ENCODE assay signal across 1 cellular context in the genomic region with DNA sequence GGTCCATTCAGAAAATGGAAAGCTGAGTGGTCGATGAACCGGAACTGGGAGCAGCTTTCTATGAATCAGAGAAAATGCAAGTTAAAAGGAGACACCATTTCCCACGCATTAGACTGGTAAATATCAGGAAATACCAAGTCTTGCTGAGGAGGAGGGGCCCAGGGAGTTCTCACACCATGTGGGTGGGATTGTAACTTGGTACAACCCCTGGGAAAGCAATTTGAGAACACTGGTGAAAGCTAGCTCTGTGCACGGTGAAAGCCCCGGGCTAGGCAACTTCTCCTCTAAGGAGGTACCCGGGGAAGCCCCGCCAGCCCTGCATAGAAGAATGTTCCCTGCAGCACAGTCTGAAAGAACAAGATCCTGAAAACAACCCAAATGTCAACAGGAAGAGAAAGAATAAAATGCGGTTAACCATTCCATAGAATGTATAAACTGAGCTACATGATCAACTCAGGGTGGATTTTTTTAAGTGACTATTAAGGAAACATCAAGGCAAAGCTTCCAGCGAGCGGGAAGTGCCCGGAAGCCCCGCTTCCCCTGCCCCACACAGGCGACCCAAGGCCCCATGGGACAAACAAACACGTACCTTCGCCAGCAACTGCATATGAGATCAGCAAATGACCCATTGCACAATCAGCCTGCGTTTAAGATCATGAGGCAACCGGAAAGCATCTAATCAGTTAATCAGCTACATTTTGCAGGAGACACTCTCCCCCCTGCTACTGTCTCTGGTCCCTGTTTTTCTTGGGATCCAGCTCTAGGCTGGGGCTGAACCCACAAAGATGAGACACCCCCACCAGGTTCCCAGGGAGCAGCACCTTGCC.
TF ChIP-seq lines count a peak whose summit lies in the region.

No MANE protein-coding gene starts in this region.

TF ChIP-seq in GM23338, 12 proteins besides CTCF, POLR2A, EP300 and RAD21 (continued from another document):
- TF ChIP-seq, protein P1, sequence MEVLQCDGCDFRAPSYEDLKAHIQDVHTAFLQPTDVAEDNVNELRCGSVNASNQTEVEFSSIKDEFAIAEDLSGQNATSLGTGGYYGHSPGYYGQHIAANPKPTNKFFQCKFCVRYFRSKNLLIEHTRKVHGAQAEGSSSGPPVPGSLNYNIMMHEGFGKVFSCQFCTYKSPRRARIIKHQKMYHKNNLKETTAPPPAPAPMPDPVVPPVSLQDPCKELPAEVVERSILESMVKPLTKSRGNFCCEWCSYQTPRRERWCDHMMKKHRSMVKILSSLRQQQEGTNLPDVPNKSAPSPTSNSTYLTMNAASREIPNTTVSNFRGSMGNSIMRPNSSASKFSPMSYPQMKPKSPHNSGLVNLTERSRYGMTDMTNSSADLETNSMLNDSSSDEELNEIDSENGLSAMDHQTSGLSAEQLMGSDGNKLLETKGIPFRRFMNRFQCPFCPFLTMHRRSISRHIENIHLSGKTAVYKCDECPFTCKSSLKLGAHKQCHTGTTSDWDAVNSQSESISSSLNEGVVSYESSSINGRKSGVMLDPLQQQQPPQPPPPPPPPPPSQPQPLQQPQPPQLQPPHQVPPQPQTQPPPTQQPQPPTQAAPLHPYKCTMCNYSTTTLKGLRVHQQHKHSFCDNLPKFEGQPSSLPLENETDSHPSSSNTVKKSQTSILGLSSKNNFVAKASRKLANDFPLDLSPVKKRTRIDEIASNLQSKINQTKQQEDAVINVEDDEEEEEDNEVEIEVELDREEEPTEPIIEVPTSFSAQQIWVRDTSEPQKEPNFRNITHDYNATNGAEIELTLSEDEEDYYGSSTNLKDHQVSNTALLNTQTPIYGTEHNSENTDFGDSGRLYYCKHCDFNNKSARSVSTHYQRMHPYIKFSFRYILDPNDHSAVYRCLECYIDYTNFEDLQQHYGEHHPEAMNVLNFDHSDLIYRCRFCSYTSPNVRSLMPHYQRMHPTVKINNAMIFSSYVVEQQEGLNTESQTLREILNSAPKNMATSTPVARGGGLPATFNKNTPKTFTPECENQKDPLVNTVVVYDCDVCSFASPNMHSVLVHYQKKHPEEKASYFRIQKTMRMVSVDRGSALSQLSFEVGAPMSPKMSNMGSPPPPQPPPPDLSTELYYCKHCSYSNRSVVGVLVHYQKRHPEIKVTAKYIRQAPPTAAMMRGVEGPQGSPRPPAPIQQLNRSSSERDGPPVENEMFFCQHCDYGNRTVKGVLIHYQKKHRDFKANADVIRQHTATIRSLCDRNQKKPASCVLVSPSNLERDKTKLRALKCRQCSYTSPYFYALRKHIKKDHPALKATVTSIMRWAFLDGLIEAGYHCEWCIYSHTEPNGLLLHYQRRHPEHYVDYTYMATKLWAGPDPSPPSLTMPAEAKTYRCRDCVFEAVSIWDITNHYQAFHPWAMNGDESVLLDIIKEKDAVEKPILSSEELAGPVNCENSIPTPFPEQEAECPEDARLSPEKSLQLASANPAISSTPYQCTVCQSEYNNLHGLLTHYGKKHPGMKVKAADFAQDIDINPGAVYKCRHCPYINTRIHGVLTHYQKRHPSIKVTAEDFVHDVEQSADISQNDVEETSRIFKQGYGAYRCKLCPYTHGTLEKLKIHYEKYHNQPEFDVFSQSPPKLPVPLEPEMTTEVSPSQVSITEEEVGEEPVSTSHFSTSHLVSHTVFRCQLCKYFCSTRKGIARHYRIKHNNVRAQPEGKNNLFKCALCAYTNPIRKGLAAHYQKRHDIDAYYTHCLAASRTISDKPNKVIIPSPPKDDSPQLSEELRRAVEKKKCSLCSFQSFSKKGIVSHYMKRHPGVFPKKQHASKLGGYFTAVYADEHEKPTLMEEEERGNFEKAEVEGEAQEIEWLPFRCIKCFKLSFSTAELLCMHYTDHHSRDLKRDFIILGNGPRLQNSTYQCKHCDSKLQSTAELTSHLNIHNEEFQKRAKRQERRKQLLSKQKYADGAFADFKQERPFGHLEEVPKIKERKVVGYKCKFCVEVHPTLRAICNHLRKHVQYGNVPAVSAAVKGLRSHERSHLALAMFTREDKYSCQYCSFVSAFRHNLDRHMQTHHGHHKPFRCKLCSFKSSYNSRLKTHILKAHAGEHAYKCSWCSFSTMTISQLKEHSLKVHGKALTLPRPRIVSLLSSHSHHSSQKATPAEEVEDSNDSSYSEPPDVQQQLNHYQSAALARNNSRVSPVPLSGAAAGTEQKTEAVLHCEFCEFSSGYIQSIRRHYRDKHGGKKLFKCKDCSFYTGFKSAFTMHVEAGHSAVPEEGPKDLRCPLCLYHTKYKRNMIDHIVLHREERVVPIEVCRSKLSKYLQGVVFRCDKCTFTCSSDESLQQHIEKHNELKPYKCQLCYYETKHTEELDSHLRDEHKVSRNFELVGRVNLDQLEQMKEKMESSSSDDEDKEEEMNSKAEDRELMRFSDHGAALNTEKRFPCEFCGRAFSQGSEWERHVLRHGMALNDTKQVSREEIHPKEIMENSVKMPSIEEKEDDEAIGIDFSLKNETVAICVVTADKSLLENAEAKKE (CRISPR knock-in tag; IDR thresholded peaks at IDR 0.05) = no peak
- TF ChIP-seq EZH2 (IDR thresholded peaks at IDR 0.05; ENCODE audit: low read depth, unreplicated experiment) (no peak), EZH2phosphoT487 (IDR thresholded peaks at IDR 0.05; ENCODE audit: unreplicated experiment) (no peak), NANOG (IDR thresholded peaks at IDR 0.05; ENCODE audit: borderline replicate concordance) (no peak)
TF ChIP-seq in GM23338: peak in this region for 0.
